In genomic region chr6:75128881-75129570, GRCh38 we compare ENCODE assay signal across 29 cellular contexts.
DNase-seq lines count a peak whose midpoint lies in the region; ATAC-seq and TF ChIP-seq lines count a peak whose summit lies in the region.
"Had no signal": no experiment of that assay in that cellular context is flagged by ENCODE, and none has a peak within 500 bp of the region (broad histone marks: within the 10 kb centered on the region; RNA-seq: fewer than 3 reads in every experiment).

No MANE protein-coding gene starts in this region.

- H2AFZ ChIP-seq in GM23248 = no peak overlapping the region

- H3K4me3 ChIP-seq in GM23248 (no peak overlapping the region), adipocyte (ENCODE audit: low read length) (peak overlapping the region; percentile 44), fibroblast of the aortic adventitia (ENCODE audit: low read depth, low read length) (no peak overlapping the region), vagina (no peak overlapping the region)
- H3K4me3 ChIP-seq: body of pancreas, gastrocnemius medialis, left lung had no signal

- in situ Hi-C loops in GM23248 (cut with MboI) (no loop called here), GM13976 (cut with MboI; ENCODE audit: low sequenced_read_pairs, unreplicated experiment) (no loop called here)

- H4K20me1 ChIP-seq in GM23248 (ENCODE audit: insufficient read depth) = no peaks in the 10 kb centered on the region

- DNase-seq in GM23248 (peak; percentile 45), adipocyte (ENCODE audit: low read depth) (no peak), fibroblast of the aortic adventitia (ENCODE audit: low read depth) (peak; percentile 86), vagina (ENCODE audit: extremely low spot score in 2 of 2) (no peak), iPS-NIHi11 (ENCODE audit: low spot score) (no peak), GM13976 (ENCODE audit: low spot score) (no peak)
- DNase-seq: activated effector memory CD4-positive, alpha-beta T cell treated with anti-CD3 and anti-CD28 coated beads, Interleukin-2, amount 50 U/mL, for 16 hours; activated naive CD8-positive, alpha-beta T cell treated with anti-CD3 and anti-CD28 coated beads, Interleukin-2, amount 10 ng/mL, durations not matched to agents 7 days and 5 days; activated T-cell treated with anti-CD3 and anti-CD28 coated beads, Interleukin-2, amount 50 U/mL, for 1 hour; body of pancreas; CD8-positive, alpha-beta memory T cell; cerebellar nuclear complex; DMS 273 treated with DMSO at 0.1 percent for 48 hours; gastrocnemius medialis; hippocampal formation; Karpas-422; left lung; NCI-H1048; NCI-H187; NCI-H524 treated with DMSO at 0.1 percent for 48 hours; SIG-M5; small intestine; T1000; WERI-Rb-1 had no signal

- intact Hi-C loops in vagina (cut with DNase I) = no loop called here

- 0 out of 2 replicates have a peak, but pooled peaks cover 5% of the 10 kb centered on the region for H3K79me2 ChIP-seq in GM23248 (ENCODE audit: insufficient read depth)

- H3K4me1 ChIP-seq in GM23248 (ENCODE audit: insufficient read depth) (peaks cover 56% of the 10 kb centered on the region), adipocyte (ENCODE audit: control insufficient read depth, insufficient read depth, low read length) (peaks cover 61% of the 10 kb centered on the region), vagina (peaks cover 9% of the 10 kb centered on the region)
- H3K4me1 ChIP-seq: body of pancreas, gastrocnemius medialis, left lung had no signal

- no peaks in the 10 kb centered on the region for H3K27me3 ChIP-seq in GM23248 (replicated peaks; ENCODE audit: insufficient read depth)
- H3K27me3 ChIP-seq in adipocyte (replicated peaks; ENCODE audit: control insufficient read depth, insufficient read depth, low read length) = no peaks in the 10 kb centered on the region
- no peaks in the 10 kb centered on the region for H3K27me3 ChIP-seq in vagina
- H3K27me3 ChIP-seq: body of pancreas, gastrocnemius medialis, left lung, neutrophil had no signal

- H3K9me3 ChIP-seq in GM23248 (ENCODE audit: low read depth) (no peaks in the 10 kb centered on the region), adipocyte (ENCODE audit: control insufficient read depth, low read length) (no peaks in the 10 kb centered on the region), vagina (no peaks in the 10 kb centered on the region)
- H3K9me3 ChIP-seq: body of pancreas, gastrocnemius medialis, left lung, neutrophil had no signal

- H3K27ac ChIP-seq in GM23248 (peak overlapping the region; percentile 4), vagina (peak overlapping the region; percentile 37)
- H3K27ac ChIP-seq: body of pancreas, gastrocnemius medialis, HL-60, left lung, neutrophil, WERI-Rb-1 had no signal

- TF ChIP-seq CTCF in fibroblast of the aortic adventitia (IDR thresholded peaks at IDR 0.05; ENCODE audit: insufficient read depth, low read length) (no peak), vagina (IDR thresholded peaks at IDR 0.05) (no peak), GM13976 (IDR thresholded peaks at IDR 0.05; ENCODE audit: borderline replicate concordance, control extremely low read depth, extremely low read depth, insufficient read depth, missing control alignments) (no peak)

- WGBS in GM23248 (ENCODE audit: low coverage in 1 of 2, low lambda C conversion rate in 2 of 2, missing lambda C conversion rate in 2 of 2), 2 experiments = 31 to 53% methylated on average over 2 to 3 of the region's 3 CpGs

- no peak overlapping the region for H3K4me2 ChIP-seq in GM23248 (ENCODE audit: unreplicated experiment)

- no peaks in the 10 kb centered on the region for H3K9me2 ChIP-seq in GM23248 (ENCODE audit: insufficient read depth)

- ATAC-seq in HG03039 (IDR thresholded peaks at IDR 0.05; ENCODE audit: unreplicated experiment) (no peak), GM21717 (IDR thresholded peaks at IDR 0.05; ENCODE audit: unreplicated experiment) (no peak)
- ATAC-seq: body of pancreas, gastrocnemius medialis, left lung, Panc1 had no signal

- H3K9ac ChIP-seq in GM23248 (no peak overlapping the region), adipocyte (ENCODE audit: low read length) (peak overlapping the region; percentile 27)

- H3K36me3 ChIP-seq in GM23248 (ENCODE audit: low read depth) = peaks cover 99% of the 10 kb centered on the region
- H3K36me3 ChIP-seq in adipocyte (ENCODE audit: control insufficient read depth, insufficient read depth, low read length, severe bottlenecking) = peaks cover 96% of the 10 kb centered on the region
- H3K36me3 ChIP-seq in vagina = peaks cover 0 to 42% of the 10 kb centered on the region in 2 donors
- H3K36me3 ChIP-seq: gastrocnemius medialis, left lung, neutrophil, WERI-Rb-1 had no signal

- TF ChIP-seq POLR2A in vagina (IDR thresholded peaks at IDR 0.05) = no peak

- peaks cover 98% of the 10 kb centered on the region for H3F3A ChIP-seq in GM23248 (ENCODE audit: insufficient read depth)

Comparison
In these comparisons a context has a peak if more than half of its experiments do, and no peak if none do; other contexts are left out.
1. DNase-seq: peak in GM23248 (single experiment) and fibroblast of the aortic adventitia (single experiment); none in adipocyte (single experiment), vagina (0 of 2), iPS-NIHi11 (single experiment) and GM13976 (single experiment).